Comparison of ENCODE assay signal across 8 cellular contexts in the genomic region with DNA sequence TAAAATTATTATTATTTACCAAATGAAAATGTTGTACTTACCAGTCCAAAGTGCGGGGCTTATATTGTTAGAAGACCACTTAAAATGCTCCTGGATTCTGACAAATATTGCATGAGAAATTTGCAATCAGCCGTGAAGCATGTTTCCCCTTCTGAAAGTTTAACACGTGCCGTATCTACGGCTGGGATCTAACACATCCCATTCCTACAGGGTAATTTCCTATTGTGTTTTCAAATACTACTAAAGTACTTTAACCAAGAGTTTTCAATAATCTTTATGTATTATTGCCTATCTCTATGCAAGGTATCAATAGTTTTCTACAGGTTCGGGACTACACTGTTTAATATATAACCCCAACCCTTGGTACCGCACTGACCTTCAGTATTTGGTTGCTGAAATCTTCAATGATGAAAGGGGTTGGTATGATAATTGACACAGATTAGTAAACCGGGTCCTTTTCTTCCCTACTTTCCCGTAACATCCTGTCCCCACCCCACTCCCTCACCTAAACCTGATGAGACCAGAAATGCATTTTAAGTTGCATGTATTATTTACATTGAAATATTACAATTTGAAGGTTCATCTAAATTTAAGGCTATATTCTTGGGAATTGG.
DNase-seq lines count a peak whose midpoint lies in the region; ATAC-seq, FAIRE-seq and TF ChIP-seq lines count a peak whose summit lies in the region.

No MANE protein-coding gene starts in this region.

- H2AFZ ChIP-seq in OCI-LY3 (ENCODE audit: low read depth, low read length) (peak overlapping the region; percentile 91), neuron (ENCODE audit: low read depth, low read length) (peak overlapping the region; percentile 70)

- peak overlapping the region; percentile 64 for H3K27ac ChIP-seq in OCI-LY3 (ENCODE audit: low read length)

- H3K4me2 ChIP-seq in OCI-LY3 (ENCODE audit: low read length): peak overlapping the region; percentile 79

- TF ChIP-seq CTCF in OCI-LY3 (IDR thresholded peaks at IDR 0.05; ENCODE audit: low read depth, low read length): no peak
- no peak for TF ChIP-seq CTCF in GM13976 (IDR thresholded peaks at IDR 0.05; ENCODE audit: borderline replicate concordance, control extremely low read depth, extremely low read depth, insufficient read depth, missing control alignments)

- peaks cover 3% of the 10 kb centered on the region for H3K36me3 ChIP-seq in OCI-LY3 (replicated peaks; ENCODE audit: low read depth, low read length)
- no peaks in the 10 kb centered on the region for H3K36me3 ChIP-seq in endocrine pancreas (ENCODE audit: control insufficient read depth, insufficient read depth, low read length)
- no peaks in the 10 kb centered on the region for H3K36me3 ChIP-seq in neuron (ENCODE audit: insufficient read depth, low read length)

- H3K4me3 ChIP-seq in OCI-LY3 (ENCODE audit: low read length) (peak overlapping the region; percentile 83), endocrine pancreas (ENCODE audit: control insufficient read depth, insufficient read depth, low read length) (peak overlapping the region; percentile 75), neuron (ENCODE audit: low read length) (peak overlapping the region; percentile 65)

- H4K20me1 ChIP-seq in OCI-LY3 (ENCODE audit: insufficient read depth, low read length): no peaks in the 10 kb centered on the region

- in situ Hi-C loops in GM13976 (cut with MboI; ENCODE audit: low sequenced_read_pairs, unreplicated experiment): no loop called here

- peak overlapping the region; percentile 80 for H3K9ac ChIP-seq in OCI-LY3 (ENCODE audit: low read length)
- H3K9ac ChIP-seq in endocrine pancreas (ENCODE audit: control insufficient read depth, insufficient read depth, low read length): no peak overlapping the region

- DNase-seq in EH (ENCODE audit: low read depth) (peak; percentile 9), GM19239 (ENCODE audit: insufficient read length, low spot score) (no peak), GM13976 (ENCODE audit: low spot score) (no peak), NCI-H187 (lab: John Stamatoyannopoulos, UW) (no peak)

- H3K9me3 ChIP-seq in OCI-LY3 (ENCODE audit: insufficient read depth, low read length): no peaks in the 10 kb centered on the region
- no peaks in the 10 kb centered on the region for H3K9me3 ChIP-seq in endocrine pancreas (ENCODE audit: control insufficient read depth, low read length)
- H3K9me3 ChIP-seq in neuron (ENCODE audit: low read length): no peaks in the 10 kb centered on the region

- no peak for FAIRE-seq in GM19239 (lab: Jason Lieb, UNC)

- peaks cover 39% of the 10 kb centered on the region for H3K79me2 ChIP-seq in OCI-LY3 (ENCODE audit: low read length)

- peaks cover 26% of the 10 kb centered on the region for H3K4me1 ChIP-seq in OCI-LY3 (ENCODE audit: low read length)
- H3K4me1 ChIP-seq in endocrine pancreas (ENCODE audit: control insufficient read depth, insufficient read depth, low read length): peaks cover 5% of the 10 kb centered on the region
- H3K4me1 ChIP-seq in neuron (ENCODE audit: insufficient read depth, low read length): no peaks in the 10 kb centered on the region

- ATAC-seq in GM19452 (IDR thresholded peaks at IDR 0.05; ENCODE audit: unreplicated experiment): no peak

- H3K27me3 ChIP-seq in OCI-LY3 (ENCODE audit: low read depth, low read length) (no peaks in the 10 kb centered on the region), endocrine pancreas (ENCODE audit: control insufficient read depth, insufficient read depth, low read length) (no peaks in the 10 kb centered on the region), neuron (ENCODE audit: insufficient read depth, low read length) (no peaks in the 10 kb centered on the region)
